Comparison of ENCODE assay signal across 9 cellular contexts in genomic region chr6:110877569-110877968, GRCh38. TPM values are rescaled to one million over a fixed set of nuclear protein-coding genes. Genes with fewer than 3 reads are reported as not detected.
DNase-seq lines count a peak whose midpoint lies in the region; ATAC-seq and TF ChIP-seq lines count a peak whose summit lies in the region.
"Had no signal": no experiment of that assay in that cellular context is flagged by ENCODE, and none has a peak within 500 bp of the region (broad histone marks: within the 10 kb centered on the region; RNA-seq: fewer than 3 reads in every experiment).

No MANE protein-coding gene starts in this region.

- H3K36me3 ChIP-seq in brain microvascular endothelial cell (replicated peaks) (peaks cover 2% of the 10 kb centered on the region), mesodermal cell (ENCODE audit: control insufficient read depth, insufficient read depth, low read length) (peaks cover 16% of the 10 kb centered on the region), vagina (no peaks in the 10 kb centered on the region)

- peaks cover 60% of the 10 kb centered on the region for H3K4me1 Mint-ChIP-seq in stimulated activated naive CD8-positive, alpha-beta T cell treated with anti-CD3 and anti-CD28 coated beads, Interleukin-15, Interleukin-2, amounts not matched to agents 100 ng/mL and 50 ng/mL, for 24 hours (ENCODE audit: low read depth)

- H3K9me3 Mint-ChIP-seq in stimulated activated naive CD8-positive, alpha-beta T cell treated with anti-CD3 and anti-CD28 coated beads, Interleukin-15, Interleukin-2, amounts not matched to agents 100 ng/mL and 50 ng/mL, for 24 hours = no peaks in the 10 kb centered on the region

- peaks cover 46% of the 10 kb centered on the region for H3K36me3 Mint-ChIP-seq in stimulated activated naive CD8-positive, alpha-beta T cell treated with anti-CD3 and anti-CD28 coated beads, Interleukin-15, Interleukin-2, amounts not matched to agents 100 ng/mL and 50 ng/mL, for 24 hours (ENCODE audit: low read depth)

- no peak for TF ChIP-seq CTCF in brain microvascular endothelial cell (IDR thresholded peaks at IDR 0.05; ENCODE audit: low read depth, low read length, missing control alignments)
- TF ChIP-seq CTCF in vagina (IDR thresholded peaks at IDR 0.05) = no peak

- in situ Hi-C loops in brain microvascular endothelial cell (cut with HindIII; ENCODE audit: low pct_ligation_motif_present, low sequenced_read_pairs) = no loop called here

- no peak for DNase-seq in stimulated activated naive CD8-positive, alpha-beta T cell treated with anti-CD3 and anti-CD28 coated beads, Interleukin-15, Interleukin-2, amounts not matched to agents 100 U/mL and 50 U/mL, for 24 hours
- DNase-seq in brain microvascular endothelial cell (no peak), vagina (ENCODE audit: extremely low spot score in 2 of 2) (no peak), Kasumi-1 (lab: John Stamatoyannopoulos, UW) (no peak)
- DNase-seq: stimulated activated naive CD4-positive, alpha-beta T cell treated with Interleukin-2 at 50 U/mL for 16 hours had no signal

- peak overlapping the region; percentile 97 for H3K4me3 Mint-ChIP-seq in stimulated activated naive CD8-positive, alpha-beta T cell treated with anti-CD3 and anti-CD28 coated beads, Interleukin-15, Interleukin-2, amounts not matched to agents 100 ng/mL and 50 ng/mL, for 24 hours

- ATAC-seq in stimulated activated naive CD8-positive, alpha-beta T cell treated with anti-CD3 and anti-CD28 coated beads, Interleukin-15, Interleukin-2, amounts not matched to agents 100 U/mL and 50 U/mL, for 24 hours = no peak
- ATAC-seq in GM21381 (IDR thresholded peaks at IDR 0.05; ENCODE audit: unreplicated experiment) = no peak
- no peak for ATAC-seq in GM21576 (IDR thresholded peaks at IDR 0.05; ENCODE audit: unreplicated experiment)

- peaks cover 17% of the 10 kb centered on the region for H3K4me1 ChIP-seq in mesodermal cell (ENCODE audit: control insufficient read depth, insufficient read depth, low read length, poor library complexity, severe bottlenecking)
- peaks cover 58% of the 10 kb centered on the region for H3K4me1 ChIP-seq in vagina

- H3K27me3 Mint-ChIP-seq in stimulated activated naive CD8-positive, alpha-beta T cell treated with anti-CD3 and anti-CD28 coated beads, Interleukin-15, Interleukin-2, amounts not matched to agents 100 ng/mL and 50 ng/mL, for 24 hours = no peaks in the 10 kb centered on the region

- TF ChIP-seq POLR2A in vagina (IDR thresholded peaks at IDR 0.05) = no peak

- H3K9me3 ChIP-seq in mesodermal cell (ENCODE audit: control insufficient read depth, low read length) = no peaks in the 10 kb centered on the region
- no peaks in the 10 kb centered on the region for H3K9me3 ChIP-seq in vagina

- WGBS in mesodermal cell (ENCODE audit: insufficient coverage in 2 of 2), 2 experiments = no CpG with 5 or more reads among the region's 2 CpGs

- H3K27ac ChIP-seq in brain microvascular endothelial cell = no peak overlapping the region
- no peak overlapping the region for H3K27ac ChIP-seq in mesodermal cell (ENCODE audit: low read depth, low read length, severe bottlenecking)
- H3K27ac ChIP-seq in vagina = peak overlapping the region; percentile 93

- H3K27me3 ChIP-seq in brain microvascular endothelial cell (replicated peaks) (no peaks in the 10 kb centered on the region), vagina (no peaks in the 10 kb centered on the region)

- H3K27ac Mint-ChIP-seq in stimulated activated naive CD8-positive, alpha-beta T cell treated with anti-CD3 and anti-CD28 coated beads, Interleukin-15, Interleukin-2, amounts not matched to agents 100 ng/mL and 50 ng/mL, for 24 hours = peak overlapping the region; percentile 93

- intact Hi-C loops in vagina (cut with DNase I) = no loop called here

- H3K4me3 ChIP-seq in brain microvascular endothelial cell (ENCODE audit: low read depth, low read length) = peak overlapping the region; percentile 90
- H3K4me3 ChIP-seq in mesodermal cell (ENCODE audit: extremely low read depth, insufficient read depth, low read length, poor library complexity, severe bottlenecking) = peak overlapping the region; percentile 95
- H3K4me3 ChIP-seq in vagina = no peak overlapping the region

RNA-seq across cellular contexts. Expression of gene AMD1, which starts 3.0 kb away (rescaled TPM):
- polyA plus RNA-seq in mesodermal cell (2013, experiment 1 of 2) = 50.4 TPM
- 55.1 TPM for polyA plus RNA-seq in mesodermal cell (2013, experiment 2 of 2)
- total RNA-seq in vagina = 58.2 TPM

Comparison
In these comparisons a context has a peak if more than half of its experiments do, and no peak if none do; other contexts are left out.
1. H3K4me3 ChIP-seq: peak in brain microvascular endothelial cell (single experiment) and mesodermal cell (single experiment); none in vagina (0 of 2).